8 cellular contexts compared by ENCODE assay signal in genomic region chr11:59560290-59560701, GRCh38. TPM values are rescaled to one million over a fixed set of nuclear protein-coding genes. Genes with fewer than 3 reads are reported as not detected.
DNase-seq lines count a peak whose midpoint lies in the region.

No MANE protein-coding gene starts in this region.

- peaks cover 23% of the 10 kb centered on the region for H3K4me1 ChIP-seq in HAP-1

- in situ Hi-C loops in HAP-1 (cut with MboI; ENCODE audit: low sequenced_read_pairs) = loop anchor here (10.0 to 25.0 kb wide), 3 partner anchors 105 to 552 kb away; partner anchors contain the start of genes PATL1 and STX3

- H3K36me3 ChIP-seq in HAP-1 (replicated peaks) = no peaks in the 10 kb centered on the region

- peak overlapping the region; percentile 95 for H3K27ac ChIP-seq in angular gyrus (ENCODE audit: low read depth, low read length)

- peak; percentile 56 for DNase-seq in DMS79 treated with DMSO at 0.1 percent for 48 hours (lab: John Stamatoyannopoulos, UW)
- peak; percentile 81 to 87 for DNase-seq in HAP-1 (ENCODE audit: low spot score in 2 of 2)
- peak; percentile 92 for DNase-seq in NAMALWA (ENCODE audit: low spot score)
- peak; percentile 89 for DNase-seq in SW480 (ENCODE audit: low spot score)
- peak; percentile 43 for DNase-seq in hepatic stellate cell (ENCODE audit: low spot score)
- DNase-seq in renal cortical epithelial cell (ENCODE audit: low read depth) = peak; percentile 77
- no peak for DNase-seq in GOT3 (lab: John Stamatoyannopoulos, UW)

- H3K9me3 ChIP-seq in HAP-1 = no peaks in the 10 kb centered on the region

- no peaks in the 10 kb centered on the region for H3K27me3 ChIP-seq in HAP-1 (ENCODE audit: low read depth)

- H3K4me3 ChIP-seq in HAP-1 = peak overlapping the region; percentile 74

RNA-seq across cellular contexts. Expression of gene OR4D9, which starts 49.0 kb away (rescaled TPM):
- not detected in 2 replicates for total RNA-seq in renal cortical epithelial cell

RNA-seq across cellular contexts. Expression of gene OSBP, which starts 55.3 kb away (rescaled TPM):
- 32.0 and 71.3 TPM in 2 replicates for total RNA-seq in renal cortical epithelial cell

RNA-seq across cellular contexts. Expression of gene OR4D11, which starts 56.9 kb away (rescaled TPM):
- not detected in 2 replicates for total RNA-seq in renal cortical epithelial cell
